19 cellular contexts compared by ENCODE assay signal in genomic region chr6:39948156-39948850, GRCh38. TPM values are rescaled to one million over a fixed set of nuclear protein-coding genes. Genes with fewer than 3 reads are reported as not detected.
DNase-seq lines count a peak whose midpoint lies in the region; ATAC-seq, FAIRE-seq and TF ChIP-seq lines count a peak whose summit lies in the region.
"Had no signal": no experiment of that assay in that cellular context is flagged by ENCODE, and none has a peak within 500 bp of the region (broad histone marks: within the 10 kb centered on the region; RNA-seq: fewer than 3 reads in every experiment).

No MANE protein-coding gene starts in this region.

- H3K27me3 ChIP-seq in A673 (replicated peaks; ENCODE audit: insufficient read depth, low read depth, low read length, poor library complexity) (peaks cover 6% of the 10 kb centered on the region), Peyer's patch (no peaks in the 10 kb centered on the region), H1 (replicated peaks in 1 of 4; ENCODE audit: control insufficient read depth in 3 of 4, extremely low read depth in 1 of 4, insufficient read depth in 3 of 4, low read length in 3 of 4) (no peaks in the 10 kb centered on the region; a peak in 1 of 7 replicates), liver (ENCODE audit: control insufficient read depth in 4 of 4, insufficient read depth in 4 of 4, low read length in 3 of 4) (no peaks in the 10 kb centered on the region)

- POLR2A ChIA-PET in A673 (lab: Charles Lee; ENCODE audit: low non-redundant PET), result interaction anchor here (0.7 kb wide), 1 partner anchor 14 kb away, joined by 3 read pairs; no protein-coding TSS in a partner anchor
- POLR2A ChIA-PET in H1 (lab: Charles Lee; ENCODE audit: partially characterized antibody), result interaction anchor here (1.4 kb wide), 1 partner anchor 16 kb away, joined by 4 read pairs; no protein-coding TSS in a partner anchor
- POLR2A ChIA-PET in activated CD4-positive, alpha-beta memory T cell treated with anti-CD3 and anti-CD28 coated beads for 36 hours (lab: Charles Lee), result no interaction called here

- H2AK5ac ChIP-seq in H1 (ENCODE audit: low read depth, low read length), result no peak overlapping the region

- H3K9me3 ChIP-seq in A673 (ENCODE audit: low read depth, low read length, poor library complexity, severe bottlenecking), result no peaks in the 10 kb centered on the region
- no peaks in the 10 kb centered on the region for H3K9me3 ChIP-seq in Peyer's patch
- H3K9me3 ChIP-seq in H1 (ENCODE audit: insufficient read depth in 2 of 2, low read depth in 1 of 2, low read length in 1 of 2), result no peaks in the 10 kb centered on the region
- H3K9me3 ChIP-seq in liver (ENCODE audit: control insufficient read depth in 4 of 4, low read length in 3 of 4), result no peaks in the 10 kb centered on the region
- H3K9me3 ChIP-seq: HAP-1, SK-N-SH had no signal

- H4K8ac ChIP-seq in H1 (ENCODE audit: extremely low read depth, insufficient read depth, low read length), result no peak overlapping the region

- no peak for TF ChIP-seq EP300 in H1 (IDR thresholded peaks at IDR 0.05; ENCODE audit: borderline replicate concordance in 1 of 2, low read depth in 2 of 2, low read length in 2 of 2)

- no peaks in the 10 kb centered on the region for H3K36me3 Mint-ChIP-seq in activated CD4-positive, alpha-beta memory T cell treated with anti-CD3 and anti-CD28 coated beads for 36 hours
- H3K36me3 Mint-ChIP-seq: CD14-positive monocyte had no signal

- no peak overlapping the region for H2BK120ac ChIP-seq in H1 (replicated peaks; ENCODE audit: low read depth, low read length)

- H3K4me1 Mint-ChIP-seq in activated CD4-positive, alpha-beta memory T cell treated with anti-CD3 and anti-CD28 coated beads for 36 hours (ENCODE audit: low read depth), result no peaks in the 10 kb centered on the region
- H3K4me1 Mint-ChIP-seq: CD14-positive monocyte had no signal

- no TSS peak for BruUV-seq in A673 (replicated peaks; lab: Mats Ljungman, UMichigan)

- no peak overlapping the region for H3K27ac ChIP-seq in A673 (ENCODE audit: low read depth, low read length, poor library complexity, severe bottlenecking)
- H3K27ac ChIP-seq in Peyer's patch, result peak overlapping the region in 3 of 4 donors; percentile 63 to 82 (median 79)
- H3K27ac ChIP-seq in H1 (ENCODE audit: low read depth, low read length), result no peak overlapping the region
- H3K27ac ChIP-seq in liver (ENCODE audit: low read depth in 1 of 2, low read length in 2 of 2), result no peak overlapping the region
- H3K27ac ChIP-seq: 22Rv1 had no signal

- H3K4ac ChIP-seq in H1 (replicated peaks; ENCODE audit: insufficient read length, low read depth, low read length), result no peak overlapping the region

- no peaks in the 10 kb centered on the region for H3K79me1 ChIP-seq in H1 (ENCODE audit: low read depth, low read length)

- H2BK5ac ChIP-seq in H1 (ENCODE audit: low read depth, low read length), result no peak overlapping the region

- H3K14ac ChIP-seq in H1 (ENCODE audit: insufficient read length), result no peak overlapping the region

- no peak overlapping the region for H3K27ac Mint-ChIP-seq in activated CD4-positive, alpha-beta memory T cell treated with anti-CD3 and anti-CD28 coated beads for 36 hours

- TF ChIP-seq CTCF in A673 (conservative IDR thresholded peaks at IDR 0.05; ENCODE audit: low read depth, low read length) (no peak), Peyer's patch (IDR thresholded peaks at IDR 0.05) (no peak), H1 (IDR thresholded peaks at IDR 0.05; ENCODE audit: control extremely low read depth in 1 of 3, insufficient read depth in 1 of 3, low read depth in 1 of 3, low read length in 3 of 3) (no peak), liver (IDR thresholded peaks at IDR 0.05; ENCODE audit: low read depth, low read length, missing input control) (no peak)

- H3K23ac ChIP-seq in H1 (ENCODE audit: insufficient read length), result no peak overlapping the region

- TF ChIP-seq POLR2A in Peyer's patch (IDR thresholded peaks at IDR 0.05) (no peak), H1 (IDR thresholded peaks at IDR 0.05; ENCODE audit: control extremely low read depth in 1 of 2, low read depth in 2 of 2, low read length in 2 of 2) (no peak)

- no peaks in the 10 kb centered on the region for H4K20me1 ChIP-seq in H1 (replicated peaks in 1 of 2; ENCODE audit: control insufficient read depth in 1 of 2, insufficient read depth in 2 of 2, low read length in 2 of 2)

- no peak overlapping the region for H3K56ac ChIP-seq in H1 (replicated peaks; ENCODE audit: insufficient read length, low read depth, low read length)

- no peak overlapping the region for H4K5ac ChIP-seq in H1 (ENCODE audit: insufficient read length, low read depth, low read length)

- H3K4me3 ChIP-seq in A673 (ENCODE audit: low read depth, low read length, poor library complexity, severe bottlenecking) (no peak overlapping the region), Peyer's patch (no peak overlapping the region), H1 (ENCODE audit: extremely low read depth in 1 of 4, insufficient read depth in 2 of 4, low read depth in 3 of 4, low read length in 4 of 4) (no peak overlapping the region), liver (ENCODE audit: low read depth in 1 of 3, low read length in 3 of 3) (no peak overlapping the region)
- H3K4me3 ChIP-seq: HAP-1 had no signal

- intact Hi-C loops in A673 (cut with micrococcal nuclease; ENCODE audit: unreplicated experiment), result no loop called here
- intact Hi-C loops in activated CD4-positive, alpha-beta memory T cell treated with anti-CD3 and anti-CD28 coated beads for 36 hours (cut with micrococcal nuclease), result no loop called here

- H2AFZ ChIP-seq in H1 (ENCODE audit: low read length), result peak overlapping the region; percentile 24; the same call in 1 of the 2 replicates

- H2BK20ac ChIP-seq in H1 (ENCODE audit: low read length), result no peak overlapping the region

- no peaks in the 10 kb centered on the region for H3K79me2 ChIP-seq in H1 (ENCODE audit: control insufficient read depth in 1 of 2, insufficient read depth in 2 of 2, low read length in 2 of 2)

- H3K4me3 Mint-ChIP-seq in activated CD4-positive, alpha-beta memory T cell treated with anti-CD3 and anti-CD28 coated beads for 36 hours, result no peak overlapping the region
- H3K4me3 Mint-ChIP-seq: CD14-positive monocyte had no signal

- H3K4me1 ChIP-seq in A673 (ENCODE audit: insufficient read depth, low read length, poor library complexity, severe bottlenecking), result no peaks in the 10 kb centered on the region
- peaks cover 0 to 20% (median 2%) of the 10 kb centered on the region in 4 donors for H3K4me1 ChIP-seq in Peyer's patch
- peaks cover 5 to 18% (median 9%) of the 10 kb centered on the region in 4 experiments for H3K4me1 ChIP-seq in H1 (replicated peaks in 1 of 4; ENCODE audit: control insufficient read depth in 3 of 4, insufficient read depth in 4 of 4, low read length in 3 of 4)
- H3K4me1 ChIP-seq in liver (ENCODE audit: control insufficient read depth in 4 of 4, insufficient read depth in 4 of 4, low read length in 3 of 4), result peaks cover 8 to 18% (median 12%) of the 10 kb centered on the region in 4 donors
- H3K4me1 ChIP-seq: HAP-1 had no signal

- H3K23me2 ChIP-seq in H1 (ENCODE audit: low read depth, low read length), result no peaks in the 10 kb centered on the region

- no peak overlapping the region for H3K9ac ChIP-seq in H1 (replicated peaks in 1 of 4; ENCODE audit: extremely low read depth in 1 of 4, low read depth in 3 of 4, low read length in 3 of 4)
- H3K9ac ChIP-seq in liver (ENCODE audit: low read depth in 1 of 2, low read length in 2 of 2), result no peak overlapping the region
- H3K9ac ChIP-seq: SK-N-SH had no signal

- H3K36me3 ChIP-seq in A673 (ENCODE audit: insufficient read depth, low read length, poor library complexity, severe bottlenecking), result no peaks in the 10 kb centered on the region
- H3K36me3 ChIP-seq in Peyer's patch, result no peaks in the 10 kb centered on the region
- H3K36me3 ChIP-seq in H1 (ENCODE audit: control insufficient read depth in 2 of 4, insufficient read depth in 4 of 4, low read length in 3 of 4), result no peaks in the 10 kb centered on the region
- H3K36me3 ChIP-seq in liver (ENCODE audit: control insufficient read depth in 4 of 4, insufficient read depth in 3 of 4, low read depth in 1 of 4, low read length in 3 of 4), result no peaks in the 10 kb centered on the region
- H3K36me3 ChIP-seq: HAP-1 had no signal

- peak overlapping the region in 1 of 2 experiments; percentile 8; a peak in 2 of 4 replicates for H3K4me2 ChIP-seq in H1 (ENCODE audit: insufficient read depth in 1 of 2, low read depth in 2 of 2, low read length in 2 of 2)
- H3K4me2 ChIP-seq: SK-N-SH had no signal

- H2BK12ac ChIP-seq in H1 (ENCODE audit: low read depth, low read length), result 0 out of 2 replicates have a peak overlapping the region, but pooled peaks have one; percentile 1

- peak overlapping the region; percentile 36 for H3K18ac ChIP-seq in H1 (ENCODE audit: extremely low read depth, low read length)

- DNase-seq in A673 (ENCODE audit: low spot score), result peak; percentile 14
- DNase-seq in Peyer's patch, result no peak
- DNase-seq in H1 (ENCODE audit: low read depth in 1 of 2, low spot score in 2 of 2), result no peak
- DNase-seq in activated CD4-positive, alpha-beta memory T cell treated with anti-CD3 and anti-CD28 coated beads for 36 hours, result no peak
- no peak for DNase-seq in HTR-8/SVneo (ENCODE audit: insufficient read length, low spot score)
- DNase-seq in COR-L47 (lab: John Stamatoyannopoulos, UW), result no peak
- DNase-seq: KBM-7, NCI-H1417 treated with DMSO at 0.1 percent for 48 hours, NCI-H1930, NCI-H2171 treated with DMSO at 0.1 percent for 48 hours, SHP77 treated with DMSO at 0.1 percent for 48 hours, SK-N-SH had no signal

- no peak overlapping the region; the same call in 1 of the 2 replicates for H2BK15ac ChIP-seq in H1 (ENCODE audit: low read length)

- H4K91ac ChIP-seq in H1 (replicated peaks; ENCODE audit: insufficient read length, low read length), result no peak overlapping the region

- no peaks in the 10 kb centered on the region for H3K9me3 Mint-ChIP-seq in activated CD4-positive, alpha-beta memory T cell treated with anti-CD3 and anti-CD28 coated beads for 36 hours

- FAIRE-seq in H1 (lab: Jason Lieb, UNC) (no peak), HTR-8/SVneo (lab: Jason Lieb, UNC) (no peak)
- FAIRE-seq: G401.6 had no signal

- ATAC-seq in HG02852 (IDR thresholded peaks at IDR 0.05; ENCODE audit: unreplicated experiment), result no peak

- CTCF ChIA-PET in A673 (lab: Charles Lee) (no interaction called here), H1 (lab: Charles Lee; ENCODE audit: partially characterized antibody) (no interaction called here)
- CTCF ChIA-PET in activated CD4-positive, alpha-beta memory T cell treated with anti-CD3 and anti-CD28 coated beads for 36 hours (lab: Charles Lee), result no interaction called here

- 88% methylated on average over 7 of the region's 7 CpGs; no CpG with 5 or more reads in 1 of the 2 experiments for WGBS in H1 (ENCODE audit: extremely low coverage in 1 of 2, insufficient coverage in 1 of 2, insufficient read length in 1 of 2, insufficient replicate concordance in 2 of 2, low coverage in 1 of 2, low lambda C conversion rate in 2 of 2, missing lambda C conversion rate in 1 of 2), 2 experiments
- WGBS in liver, result 49% methylated on average over 7 of the region's 7 CpGs

- no peaks in the 10 kb centered on the region for H3K27me3 Mint-ChIP-seq in activated CD4-positive, alpha-beta memory T cell treated with anti-CD3 and anti-CD28 coated beads for 36 hours

- TF ChIP-seq RAD21 in H1 (IDR thresholded peaks at IDR 0.05 in 1 of 2, conservative IDR thresholded peaks at IDR 0.05 in 1 of 2; ENCODE audit: low read depth in 2 of 2, low read length in 2 of 2) (no peak), liver (IDR thresholded peaks at IDR 0.05) (peak; percentile 37 to 51)

RNA-seq across cellular contexts. Expression of gene MOCS1, which starts 14.0 kb away (rescaled TPM):
- total RNA-seq in A673 (2021) (2.5 and 4.0 TPM in 2 replicates), Peyer's patch (10 to 100 TPM; 32.2 to 62.0 (median 53.6) TPM), liver (10 to 100 TPM in 1 of 2 donors, 1 to 10 TPM in 1; 6.7 to 36.2 TPM)
- 18.5 and 19.7 TPM in 2 replicates for total RNA-seq in H1 (2021; fragmentation: NEBNext Ultra II Directional; extraction: Animal tissue kit (Norgen Biotek cat#: 25700))
- polyA plus RNA-seq in H1 (2011; rRNA removed) (13.4 and 15.1 TPM in 2 replicates), liver (10 to 100 TPM; 29.2 to 29.3 TPM)
- polyA plus RNA-seq in H1 (2011; cell fraction: cytosol; rRNA removed), result 15.5 TPM
- polyA plus RNA-seq in H1 (2011; cell fraction: nucleus; rRNA removed), result 20.1 TPM
- 13.7 to 19.2 TPM (median 17.3 TPM) in 4 replicates for polyA plus RNA-seq in H1 (2012, experiment 1 of 2)
- polyA plus RNA-seq in H1 (2012, experiment 2 of 2), result 20.0 TPM
- polyA plus RNA-seq in H1 (2013, experiment 1 of 2), result 9.9 TPM
- polyA plus RNA-seq in H1 (2013, experiment 2 of 2), result 9.4 TPM
- polyA minus RNA-seq in H1 (2011; rRNA and poly(A)+ RNA removed), result 28.3 and 33.5 TPM in 2 replicates
- 11.9 TPM for polyA minus RNA-seq in H1 (2011; cell fraction: cytosol; rRNA and poly(A)+ RNA removed)
- polyA minus RNA-seq in H1 (2011; cell fraction: nucleus; rRNA and poly(A)+ RNA removed), result 19.5 TPM
- under 1 TPM; 0.51 to 0.76 TPM for total RNA-seq in activated CD4-positive, alpha-beta memory T cell treated with anti-CD3 and anti-CD28 coated beads for 36 hours
- total RNA-seq: OCI-LY7 had no signal

Comparison
In these comparisons a context has a peak if more than half of its experiments do, and no peak if none do; other contexts are left out.
1. H3K27ac ChIP-seq: peak in Peyer's patch (3 of 4); none in A673 (single experiment), H1 (single experiment) and liver (0 of 2).